Comparison of ENCODE assay signal across 1 cellular context in the genomic region with DNA sequence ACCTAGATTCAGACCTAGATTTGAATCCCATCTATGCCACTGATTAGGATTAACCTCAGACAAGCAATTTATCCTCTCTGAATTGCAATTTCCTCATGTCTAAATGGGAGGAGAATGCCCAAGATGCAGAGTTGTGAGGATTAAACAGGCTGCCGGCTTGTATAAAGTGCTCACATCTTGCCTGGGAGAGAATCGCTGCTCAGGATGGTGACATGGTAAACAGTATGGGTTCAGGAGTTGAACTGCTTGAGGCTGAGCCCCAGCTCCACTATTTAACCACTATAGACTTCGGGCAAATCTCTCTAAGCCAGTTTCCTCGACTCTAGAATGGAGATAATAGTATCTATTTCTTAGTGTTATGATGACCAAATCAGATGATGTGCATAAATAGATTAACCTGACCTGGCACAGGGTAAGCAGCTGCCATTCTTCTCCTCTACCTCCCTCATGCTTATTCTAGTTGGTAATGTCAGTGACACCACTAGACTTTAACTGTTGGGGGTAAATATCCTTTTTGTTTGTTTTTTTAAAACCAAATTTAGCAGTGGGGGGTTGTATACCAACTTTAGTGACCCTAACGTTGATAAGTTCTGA.
TF ChIP-seq lines count a peak whose summit lies in the region.

No MANE protein-coding gene starts in this region.

TF ChIP-seq in endothelial cell of umbilical vein, 7 proteins besides CTCF, POLR2A, EP300 and RAD21:
- TF ChIP-seq JUN (IDR thresholded peaks at IDR 0.05; ENCODE audit: borderline replicate concordance, insufficient read depth, insufficient read length, low read depth) (no peak), EZH2 (IDR thresholded peaks at IDR 0.05; ENCODE audit: borderline replicate concordance, low read depth, low read length, severe bottlenecking) (no peak), FOS (IDR thresholded peaks at IDR 0.05; ENCODE audit: borderline replicate concordance, insufficient read depth, low read length) (no peak), MYC (IDR thresholded peaks at IDR 0.05; ENCODE audit: low read depth, low read length) (no peak), POLR2AphosphoS5 (IDR thresholded peaks at IDR 0.05; ENCODE audit: insufficient read depth, low read depth, low read length) (no peak), GATA2 (IDR thresholded peaks at IDR 0.05; ENCODE audit: insufficient read depth, insufficient read length, low read depth, low read length) (no peak)
- TF ChIP-seq, protein P1, sequence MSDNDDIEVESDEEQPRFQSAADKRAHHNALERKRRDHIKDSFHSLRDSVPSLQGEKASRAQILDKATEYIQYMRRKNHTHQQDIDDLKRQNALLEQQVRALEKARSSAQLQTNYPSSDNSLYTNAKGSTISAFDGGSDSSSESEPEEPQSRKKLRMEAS (IDR thresholded peaks at IDR 0.05; ENCODE audit: insufficient read depth, insufficient read length), result no peak
